Comparison of ENCODE assay signal across 20 cellular contexts in the genomic region with DNA sequence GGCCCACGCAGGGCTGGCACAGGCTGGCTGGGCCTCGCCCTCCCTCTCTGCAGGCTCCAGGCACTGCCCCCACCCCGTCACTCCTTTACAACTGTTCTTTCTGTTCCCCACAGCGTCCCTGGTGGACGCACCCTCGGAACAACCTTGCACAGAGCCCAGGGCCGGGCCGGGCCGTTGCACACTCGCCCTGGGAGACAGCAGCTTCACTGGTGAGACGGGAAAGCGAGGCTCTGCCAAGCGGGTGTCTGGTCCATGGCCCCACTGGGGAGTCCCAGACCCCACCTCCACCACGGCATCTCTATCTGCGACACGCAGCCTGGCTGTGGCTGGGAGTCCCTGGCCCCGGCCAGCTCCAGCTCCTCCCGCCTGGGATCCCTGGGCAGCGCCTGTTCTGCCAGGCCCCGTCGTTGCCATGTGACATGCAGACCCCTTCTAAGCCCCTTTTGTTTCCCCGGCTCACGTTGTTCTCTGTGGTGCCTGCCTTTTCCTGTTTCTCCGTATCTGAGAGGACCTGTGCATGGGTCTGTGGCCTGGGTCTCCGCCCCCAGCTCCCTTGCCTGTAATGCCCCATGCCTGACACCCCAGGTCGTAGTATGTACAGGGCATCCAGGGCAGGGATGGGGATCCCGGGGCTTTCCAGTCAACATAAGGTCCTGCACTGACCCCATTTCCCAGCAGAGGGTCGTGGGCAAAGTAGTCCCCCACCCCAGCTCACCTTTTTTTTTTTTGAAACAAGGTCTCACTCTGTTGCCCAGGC. TPM values are rescaled to one million over a fixed set of nuclear protein-coding genes. Genes with fewer than 3 reads are reported as not detected.
DNase-seq lines count a peak whose midpoint lies in the region; ATAC-seq and TF ChIP-seq lines count a peak whose summit lies in the region.
"Had no signal": no experiment of that assay in that cellular context is flagged by ENCODE, and none has a peak within 500 bp of the region (broad histone marks: within the 10 kb centered on the region; RNA-seq: fewer than 3 reads in every experiment).

No MANE protein-coding gene starts in this region.

- H3K9me3 Mint-ChIP-seq in GM23338 (no peaks in the 10 kb centered on the region), chondrocyte (ENCODE audit: low read depth) (no peaks in the 10 kb centered on the region), neural progenitor cell (no peaks in the 10 kb centered on the region)
- H3K9me3 Mint-ChIP-seq: activated naive CD8-positive, alpha-beta T cell treated with anti-CD3 and anti-CD28 coated beads, Interleukin-2, amount 10 ng/mL, durations not matched to agents 7 days and 5 days had no signal

- no peaks in the 10 kb centered on the region for H3K36me3 Mint-ChIP-seq in GM23338 (ENCODE audit: low read depth)
- H3K36me3 Mint-ChIP-seq in chondrocyte (ENCODE audit: low read depth) = no peaks in the 10 kb centered on the region
- no peaks in the 10 kb centered on the region for H3K36me3 Mint-ChIP-seq in neural progenitor cell
- H3K36me3 Mint-ChIP-seq: activated naive CD8-positive, alpha-beta T cell treated with anti-CD3 and anti-CD28 coated beads, Interleukin-2, amount 10 ng/mL, durations not matched to agents 7 days and 5 days had no signal

- DNase-seq in GM23338 (ENCODE audit: low spot score) (no peak), Karpas-422 (peak; percentile 61), chondrocyte (ENCODE audit: low spot score) (no peak), neural progenitor cell (ENCODE audit: low spot score) (peak; percentile 47), anterior cingulate cortex (lab: John Stamatoyannopoulos, UW) (no peak)
- DNase-seq in activated CD4-positive, CD25-positive, alpha-beta regulatory T cell treated with anti-CD3 and anti-CD28 coated beads, Interleukin-2, amount 50 U/mL, for 72 hours = no peak
- no peak for DNase-seq in stimulated activated naive CD4-positive, alpha-beta T cell treated with Interleukin-2 at 50 U/mL for 16 hours (lab: John Stamatoyannopoulos, UW)
- DNase-seq: activated naive CD8-positive, alpha-beta T cell treated with anti-CD3 and anti-CD28 coated beads, Interleukin-2, amount 10 ng/mL, durations not matched to agents 7 days and 5 days; AML-193; esophagus squamous epithelium; NCI-H2029; ovary; SK-N-SH; stimulated activated CD4-positive, alpha-beta T cell treated with anti-CD3 and anti-CD28 coated beads, Interleukin-2, amount 100 ng/mL, for 48 hours; uterus had no signal

- H3K4me3 ChIP-seq in GM23338 (no peak overlapping the region), Karpas-422 (ENCODE audit: low read length) (no peak overlapping the region), neural progenitor cell (no peak overlapping the region)
- H3K4me3 ChIP-seq: esophagus squamous epithelium, lung, ovary, uterus had no signal

- H3K4me2 ChIP-seq in GM23338 (no peak overlapping the region), Karpas-422 (ENCODE audit: low read depth, low read length, poor library complexity, severe bottlenecking) (no peak overlapping the region), neural progenitor cell (no peak overlapping the region)
- H3K4me2 ChIP-seq: SK-N-SH had no signal

- no peak overlapping the region for H3K9ac ChIP-seq in Karpas-422 (ENCODE audit: low read length)
- no peak overlapping the region for H3K9ac ChIP-seq in neural progenitor cell
- H3K9ac ChIP-seq: SK-N-SH had no signal

- H3K4me3 Mint-ChIP-seq in GM23338 = no peak overlapping the region
- no peak overlapping the region for H3K4me3 Mint-ChIP-seq in chondrocyte (ENCODE audit: unreplicated experiment)
- no peak overlapping the region for H3K4me3 Mint-ChIP-seq in neural progenitor cell
- H3K4me3 Mint-ChIP-seq: activated naive CD8-positive, alpha-beta T cell treated with anti-CD3 and anti-CD28 coated beads, Interleukin-2, amount 10 ng/mL, durations not matched to agents 7 days and 5 days had no signal

- H3K27me3 Mint-ChIP-seq in GM23338 (ENCODE audit: insufficient read depth, low read depth, poor library complexity) = peaks cover 4% of the 10 kb centered on the region
- H3K27me3 Mint-ChIP-seq in chondrocyte (ENCODE audit: low read depth) = peaks cover 7% of the 10 kb centered on the region
- H3K27me3 Mint-ChIP-seq in neural progenitor cell (ENCODE audit: insufficient read depth, low read depth) = peaks cover 8% of the 10 kb centered on the region

- H3K79me2 ChIP-seq in GM23338 (replicated peaks; ENCODE audit: insufficient read depth) (no peaks in the 10 kb centered on the region), Karpas-422 (ENCODE audit: low read length) (no peaks in the 10 kb centered on the region), neural progenitor cell (ENCODE audit: low read depth) (no peaks in the 10 kb centered on the region)

- H3K27ac ChIP-seq in GM23338 (ENCODE audit: low read depth) (no peak overlapping the region), Karpas-422 (ENCODE audit: low read length) (no peak overlapping the region), neural progenitor cell (no peak overlapping the region)
- H3K27ac ChIP-seq: esophagus squamous epithelium, ovary, uterus had no signal

- H3K4me1 ChIP-seq in GM23338 (ENCODE audit: insufficient read depth) (peaks cover 6% of the 10 kb centered on the region; the same call in 1 of the 2 replicates), Karpas-422 (ENCODE audit: low read length) (peaks cover 10% of the 10 kb centered on the region), neural progenitor cell (peaks cover 23% of the 10 kb centered on the region)
- H3K4me1 ChIP-seq: uterus had no signal

- H3K9me3 ChIP-seq in Karpas-422 (ENCODE audit: low read length) = no peaks in the 10 kb centered on the region
- no peaks in the 10 kb centered on the region for H3K9me3 ChIP-seq in neural progenitor cell (ENCODE audit: low read depth)
- H3K9me3 ChIP-seq: esophagus squamous epithelium, ovary, SK-N-SH, uterus had no signal

- H3K9me2 ChIP-seq in GM23338 (ENCODE audit: insufficient read depth) (no peaks in the 10 kb centered on the region), Karpas-422 (replicated peaks; ENCODE audit: insufficient read depth, low read length) (no peaks in the 10 kb centered on the region)
- H3K9me2 ChIP-seq: SK-N-SH had no signal

- H2AFZ ChIP-seq in GM23338 (no peak overlapping the region), Karpas-422 (ENCODE audit: low read length) (no peak overlapping the region), neural progenitor cell (replicated peaks) (peak overlapping the region; percentile 76)

- peak; percentile 15 for ATAC-seq in GM23338
- ATAC-seq: Panc1 had no signal

- TF ChIP-seq CTCF in GM23338 (conservative IDR thresholded peaks at IDR 0.05; ENCODE audit: low read depth in 2 of 2) (peak in 1 of 2 experiments; percentile 26; a peak in 1 of 4 replicates), chondrocyte (IDR thresholded peaks at IDR 0.05) (peak; percentile 42), neural progenitor cell (IDR thresholded peaks at IDR 0.05) (peak; percentile 28)

- no peaks in the 10 kb centered on the region for H3K27me3 ChIP-seq in GM23338 (ENCODE audit: insufficient read depth)
- no peaks in the 10 kb centered on the region for H3K27me3 ChIP-seq in Karpas-422 (ENCODE audit: low read length)
- no peaks in the 10 kb centered on the region for H3K27me3 ChIP-seq in neural progenitor cell
- H3K27me3 ChIP-seq: ovary, uterus had no signal

- H3F3A ChIP-seq in GM23338 (replicated peaks; ENCODE audit: low read depth) = no peaks in the 10 kb centered on the region; the same call in 1 of the 2 replicates
- peaks cover 19% of the 10 kb centered on the region for H3F3A ChIP-seq in neural progenitor cell (ENCODE audit: low read depth)

- H4K20me1 ChIP-seq in GM23338 (replicated peaks; ENCODE audit: insufficient read depth) = no peaks in the 10 kb centered on the region
- no peaks in the 10 kb centered on the region for H4K20me1 ChIP-seq in Karpas-422 (ENCODE audit: insufficient read depth, low read depth, low read length)
- H4K20me1 ChIP-seq in neural progenitor cell (ENCODE audit: low read depth) = no peaks in the 10 kb centered on the region

- peak overlapping the region; percentile 77; the same call in 1 of the 2 replicates for H3K27ac Mint-ChIP-seq in GM23338
- no peak overlapping the region for H3K27ac Mint-ChIP-seq in chondrocyte (ENCODE audit: unreplicated experiment)
- peak overlapping the region; percentile 57 for H3K27ac Mint-ChIP-seq in neural progenitor cell
- H3K27ac Mint-ChIP-seq: activated naive CD8-positive, alpha-beta T cell treated with anti-CD3 and anti-CD28 coated beads, Interleukin-2, amount 10 ng/mL, durations not matched to agents 7 days and 5 days had no signal

- H3K4me1 Mint-ChIP-seq in GM23338 = peaks cover 18% of the 10 kb centered on the region
- peaks cover 3% of the 10 kb centered on the region for H3K4me1 Mint-ChIP-seq in chondrocyte (ENCODE audit: low read depth)
- peaks cover 33% of the 10 kb centered on the region for H3K4me1 Mint-ChIP-seq in neural progenitor cell

- H3K36me3 ChIP-seq in GM23338 (ENCODE audit: insufficient read depth) (no peaks in the 10 kb centered on the region), Karpas-422 (ENCODE audit: insufficient read depth, low read length) (no peaks in the 10 kb centered on the region), neural progenitor cell (no peaks in the 10 kb centered on the region)
- H3K36me3 ChIP-seq: esophagus squamous epithelium, ovary, uterus had no signal

TF ChIP-seq in GM23338, 12 proteins besides CTCF, POLR2A, EP300 and RAD21 (continues in another document):
- no peak for TF ChIP-seq STAT1 (IDR thresholded peaks at IDR 0.05; ENCODE audit: unreplicated experiment)

RNA-seq across cellular contexts. Expression of gene QSOX2, which starts 18.6 kb away (rescaled TPM):
- total RNA-seq in GM23338 (2014; rRNA removed; shearing (Covaris generic)) = 25.5 and 29.2 TPM in 2 replicates
- 9.2 and 10.5 TPM in 2 replicates for polyA plus RNA-seq in GM23338 (2016; fragmentation: Nextera tagmentation; extraction: Ambion mirVana)
- total RNA-seq in Karpas-422 (2014; rRNA removed; shearing (Covaris generic); ENCODE audit: low replicate concordance) = 11.3 and 18.9 TPM in 2 replicates
- total RNA-seq in chondrocyte (14.3 to 17.1 TPM (median 15.3 TPM) in 3 replicates), neural progenitor cell (ENCODE audit: low replicate concordance) (17.1 and 19.6 TPM in 2 replicates)

RNA-seq across cellular contexts. Expression of gene CCDC187, which starts 39.7 kb away (rescaled TPM):
- 0.14 TPM in 1 of 2 replicates, not detected in the other for total RNA-seq in GM23338 (2014; rRNA removed; shearing (Covaris generic))
- not detected in 2 replicates for polyA plus RNA-seq in GM23338 (2016; fragmentation: Nextera tagmentation; extraction: Ambion mirVana)
- total RNA-seq in Karpas-422 (2014; rRNA removed; shearing (Covaris generic); ENCODE audit: low replicate concordance) = 0.34 and 0.43 TPM in 2 replicates
- total RNA-seq in chondrocyte (not detected in 3 replicates), neural progenitor cell (ENCODE audit: low replicate concordance) (0.09 TPM in 1 of 2 replicates, not detected in the other)
- total RNA-seq: activated CD8-positive, alpha-beta memory T cell treated with anti-CD3 and anti-CD28 coated beads for 36 hours; activated naive CD8-positive, alpha-beta T cell treated with anti-CD3 and anti-CD28 coated beads, Interleukin-2, amount 10 ng/mL, durations not matched to agents 7 days and 5 days; esophagus squamous epithelium; myocyte had no signal
- polyA plus RNA-seq: SK-N-SH had no signal

RNA-seq across cellular contexts. Expression of gene LHX3, which starts 59.3 kb away (rescaled TPM):
- total RNA-seq in GM23338 (2014; rRNA removed; shearing (Covaris generic)) = not detected in 2 replicates
- 0.08 TPM in 1 of 2 replicates, not detected in the other for polyA plus RNA-seq in GM23338 (2016; fragmentation: Nextera tagmentation; extraction: Ambion mirVana)
- not detected in 2 replicates for total RNA-seq in Karpas-422 (2014; rRNA removed; shearing (Covaris generic); ENCODE audit: low replicate concordance)
- total RNA-seq in chondrocyte = not detected in 3 replicates
- total RNA-seq in neural progenitor cell (ENCODE audit: low replicate concordance) = not detected in 2 replicates
- total RNA-seq: activated CD8-positive, alpha-beta memory T cell treated with anti-CD3 and anti-CD28 coated beads for 36 hours; activated naive CD8-positive, alpha-beta T cell treated with anti-CD3 and anti-CD28 coated beads, Interleukin-2, amount 10 ng/mL, durations not matched to agents 7 days and 5 days; esophagus squamous epithelium; lung; myocyte; ovary; skeletal muscle tissue; uterus had no signal
- polyA plus RNA-seq: lung, ovary, SK-N-SH had no signal

Comparison
In these comparisons a context has a peak if more than half of its experiments do, and no peak if none do; other contexts are left out.
1. DNase-seq: peak in Karpas-422 (single experiment) and neural progenitor cell (single experiment); none in GM23338 (single experiment), chondrocyte (single experiment), anterior cingulate cortex (0 of 58), activated CD4-positive, CD25-positive, alpha-beta regulatory T cell treated with anti-CD3 and anti-CD28 coated beads, Interleukin-2, amount 50 U/mL, for 72 hours (single experiment) and stimulated activated naive CD4-positive, alpha-beta T cell treated with Interleukin-2 at 50 U/mL for 16 hours (single experiment).